33 cellular contexts compared by ENCODE assay signal in genomic region chr7:113867325-113867724, GRCh38. TPM values are rescaled to one million over a fixed set of nuclear protein-coding genes. Genes with fewer than 3 reads are reported as not detected.
"Had no signal": no experiment of that assay in that cellular context is flagged by ENCODE, and none has a peak within 500 bp of the region (broad histone marks: within the 10 kb centered on the region; RNA-seq: fewer than 3 reads in every experiment).

No MANE protein-coding gene starts in this region.

- DNase-seq: stimulated activated CD4-positive, alpha-beta T cell treated with anti-CD3 and anti-CD28 coated beads, Interleukin-2, amount 100 ng/mL, for 48 hours; stimulated activated CD4-positive, alpha-beta T cell treated with anti-CD3 and anti-CD28 coated beads, Interleukin-4, amount 100 ng/mL, for 1 hour; stimulated activated CD4-positive, alpha-beta T cell treated with anti-CD3 and anti-CD28 coated beads, Interleukin-4, amount 100 ng/mL, for 24 hours; stimulated activated CD4-positive, alpha-beta T cell treated with anti-CD3 and anti-CD28 coated beads, Interleukin-4, amount 100 ng/mL, for 4 hours; stimulated activated CD8-positive, alpha-beta memory T cell treated with anti-CD3 and anti-CD28 coated beads, Interleukin-4, amount 100 ng/mL, for 48 hours; stimulated activated naive B cell treated with anti-CD40 and anti-IgM and Interleukin-4, amounts not matched to agents 10 μg/mL and 1 μg/mL and 100 μg/mL, for 72 hours; stimulated activated naive CD4-positive, alpha-beta T cell; stimulated activated naive CD4-positive, alpha-beta T cell treated with Interleukin-2 at 50 U/mL for 16 hours; stimulated activated naive CD8-positive, alpha-beta T cell treated with anti-CD3 and anti-CD28 coated beads, Interleukin-15, amount 100 ng/mL, for 72 hours; stimulated activated naive CD8-positive, alpha-beta T cell treated with anti-CD3 and anti-CD28 coated beads, Interleukin-15, Interleukin-2, amounts not matched to agents 100 U/mL and 50 U/mL, for 24 hours; stomach; substantia nigra; testis; thyroid gland; tibial artery; transverse colon; trophoblast cell; upper lobe of left lung; upper lobe of right lung; uterus had no signal

- H3K36me3 ChIP-seq: stomach, suprapubic skin, thoracic aorta, thyroid gland, tibial artery, tibial nerve, transverse colon, upper lobe of left lung, upper lobe of right lung, uterus, vagina had no signal

- H3K27ac Mint-ChIP-seq: stimulated activated effector memory CD8-positive, alpha-beta T cell treated with anti-CD3 and anti-CD28 coated beads, Interleukin-12 subunit alpha, Interleukin-12 subunit beta, amount 100 ng/mL, for 72 hours; stimulated activated memory B cell treated with anti-CD40 and anti-IgM and Interleukin-4, amounts not matched to agents 10 μg/mL and 1 μg/mL and 100 μg/mL, for 72 hours; stimulated activated naive B cell treated with anti-CD40 and anti-IgM and Interleukin-4, amounts not matched to agents 10 μg/mL and 1 μg/mL and 100 μg/mL, for 72 hours; stimulated activated naive CD8-positive, alpha-beta T cell treated with anti-CD3 and anti-CD28 coated beads, Interleukin-15, amount 100 ng/mL, for 72 hours; stimulated activated naive CD8-positive, alpha-beta T cell treated with anti-CD3 and anti-CD28 coated beads, Interleukin-15, Interleukin-2, amounts not matched to agents 100 ng/mL and 50 ng/mL, for 24 hours; type B pancreatic cell had no signal

- H3K27me3 Mint-ChIP-seq: stimulated activated memory B cell treated with anti-CD40 and anti-IgM and Interleukin-4, amounts not matched to agents 10 μg/mL and 1 μg/mL and 100 μg/mL, for 72 hours; stimulated activated naive B cell treated with anti-CD40 and anti-IgM and Interleukin-4, amounts not matched to agents 10 μg/mL and 1 μg/mL and 100 μg/mL, for 72 hours; stimulated activated naive CD8-positive, alpha-beta T cell treated with anti-CD3 and anti-CD28 coated beads, Interleukin-15, amount 100 ng/mL, for 72 hours; stimulated activated naive CD8-positive, alpha-beta T cell treated with anti-CD3 and anti-CD28 coated beads, Interleukin-15, Interleukin-2, amounts not matched to agents 100 ng/mL and 50 ng/mL, for 24 hours had no signal

- H3K4me1 Mint-ChIP-seq: stimulated activated effector memory CD8-positive, alpha-beta T cell treated with anti-CD3 and anti-CD28 coated beads, Interleukin-12 subunit alpha, Interleukin-12 subunit beta, amount 100 ng/mL, for 72 hours; stimulated activated memory B cell treated with anti-CD40 and anti-IgM and Interleukin-4, amounts not matched to agents 10 μg/mL and 1 μg/mL and 100 μg/mL, for 72 hours; stimulated activated naive B cell treated with anti-CD40 and anti-IgM and Interleukin-4, amounts not matched to agents 10 μg/mL and 1 μg/mL and 100 μg/mL, for 72 hours; stimulated activated naive CD8-positive, alpha-beta T cell treated with anti-CD3 and anti-CD28 coated beads, Interleukin-15, amount 100 ng/mL, for 72 hours had no signal

- H3K36me3 Mint-ChIP-seq: stimulated activated effector memory CD8-positive, alpha-beta T cell treated with anti-CD3 and anti-CD28 coated beads, Interleukin-12 subunit alpha, Interleukin-12 subunit beta, amount 100 ng/mL, for 72 hours; stimulated activated memory B cell treated with anti-CD40 and anti-IgM and Interleukin-4, amounts not matched to agents 10 μg/mL and 1 μg/mL and 100 μg/mL, for 72 hours; stimulated activated naive B cell treated with anti-CD40 and anti-IgM and Interleukin-4, amounts not matched to agents 10 μg/mL and 1 μg/mL and 100 μg/mL, for 72 hours; type B pancreatic cell had no signal

- H3K4me3 ChIP-seq: stomach, suprapubic skin, testis, thoracic aorta, thyroid gland, tibial artery, tibial nerve, transverse colon, upper lobe of left lung, upper lobe of right lung, uterus, vagina had no signal

- FAIRE-seq: urothelium cell line had no signal

- ATAC-seq: stimulated activated effector memory CD8-positive, alpha-beta T cell treated with anti-CD3 and anti-CD28 coated beads, Interleukin-12 subunit alpha, Interleukin-12 subunit beta, amount 100 ng/mL, for 72 hours; stimulated activated memory B cell treated with anti-CD40 and anti-IgM and Interleukin-4, amounts not matched to agents 10 μg/mL and 1 μg/mL and 100 μg/mL, for 72 hours; stimulated activated naive B cell treated with anti-CD40 and anti-IgM and Interleukin-4, amounts not matched to agents 10 μg/mL and 1 μg/mL and 100 μg/mL, for 72 hours; stimulated activated naive CD8-positive, alpha-beta T cell treated with anti-CD3 and anti-CD28 coated beads, Interleukin-15, amount 100 ng/mL, for 72 hours; stimulated activated naive CD8-positive, alpha-beta T cell treated with anti-CD3 and anti-CD28 coated beads, Interleukin-15, Interleukin-2, amounts not matched to agents 100 U/mL and 50 U/mL, for 24 hours; upper lobe of right lung had no signal

- H3K9me3 ChIP-seq: stomach, testis, thoracic aorta, thyroid gland, tibial artery, transverse colon, upper lobe of left lung, upper lobe of right lung, uterus, vagina had no signal

- H3K4me1 ChIP-seq: stomach, suprapubic skin, testis, thyroid gland, tibial artery, tibial nerve, transverse colon, upper lobe of left lung, upper lobe of right lung, uterus, vagina had no signal

- H3K27ac ChIP-seq: stomach, suprapubic skin, testis, thoracic aorta, thyroid gland, tibial artery, tibial nerve, transverse colon, upper lobe of left lung, upper lobe of right lung, uterus, vagina had no signal

- H3K4me3 Mint-ChIP-seq: stimulated activated effector memory CD8-positive, alpha-beta T cell treated with anti-CD3 and anti-CD28 coated beads, Interleukin-12 subunit alpha, Interleukin-12 subunit beta, amount 100 ng/mL, for 72 hours; stimulated activated memory B cell treated with anti-CD40 and anti-IgM and Interleukin-4, amounts not matched to agents 10 μg/mL and 1 μg/mL and 100 μg/mL, for 72 hours; stimulated activated naive B cell treated with anti-CD40 and anti-IgM and Interleukin-4, amounts not matched to agents 10 μg/mL and 1 μg/mL and 100 μg/mL, for 72 hours; stimulated activated naive CD8-positive, alpha-beta T cell treated with anti-CD3 and anti-CD28 coated beads, Interleukin-15, amount 100 ng/mL, for 72 hours; stimulated activated naive CD8-positive, alpha-beta T cell treated with anti-CD3 and anti-CD28 coated beads, Interleukin-15, Interleukin-2, amounts not matched to agents 100 ng/mL and 50 ng/mL, for 24 hours; type B pancreatic cell had no signal

- H3K27me3 ChIP-seq: stomach, suprapubic skin, testis, thyroid gland, tibial artery, tibial nerve, transverse colon, upper lobe of left lung, upper lobe of right lung, uterus, vagina had no signal

RNA-seq across cellular contexts. Expression of gene PPP1R3A, which starts 51.5 kb away (rescaled TPM):
- total RNA-seq: stomach, subcutaneous adipose tissue, suprapubic skin, temporal lobe, thyroid gland, tibial nerve, transverse colon, upper lobe of left lung, upper lobe of right lung, ureter, vagina had no signal
- polyA plus RNA-seq: stomach, urinary bladder had no signal
